19 cellular contexts compared by ENCODE assay signal in the genomic region with DNA sequence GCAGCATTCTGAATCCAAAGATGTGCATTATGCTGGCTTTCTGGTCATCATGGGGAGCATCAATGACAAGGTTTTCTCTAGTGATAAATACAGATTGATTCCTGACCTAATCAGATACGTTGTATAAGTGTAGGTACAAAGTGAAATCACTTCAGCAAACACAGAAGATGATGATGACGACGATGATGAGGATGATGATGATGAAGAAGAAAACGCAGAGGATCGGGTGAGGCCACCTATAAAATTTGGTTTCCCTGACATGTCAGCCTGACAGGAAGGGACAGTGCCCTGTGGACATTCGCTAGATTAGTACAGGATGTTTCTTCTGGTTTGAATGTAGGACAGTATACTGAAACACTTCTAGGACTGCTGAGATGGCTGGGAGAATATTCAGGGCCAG.
"Had no signal": no experiment of that assay in that cellular context is flagged by ENCODE, and none has a peak within 500 bp of the region (broad histone marks: within the 10 kb centered on the region; RNA-seq: fewer than 3 reads in every experiment).

No MANE protein-coding gene starts in this region.

- H2AFZ ChIP-seq: parathyroid adenoma had no signal

- H3K4me3 Mint-ChIP-seq: activated CD4-positive, alpha-beta T cell treated with anti-CD3 and anti-CD28 coated beads for 36 hours; endodermal cell had no signal

- FAIRE-seq: astrocyte, frontal cortex had no signal

- H3K4me1 ChIP-seq: parathyroid adenoma, vagina had no signal

- H3K27me3 ChIP-seq: cardiac muscle cell, dorsolateral prefrontal cortex, heart left ventricle, neutrophil, transverse colon, vagina had no signal

- H3K27ac ChIP-seq: cardiac muscle cell, heart left ventricle, neutrophil, parathyroid adenoma, transverse colon, vagina had no signal

- H3K79me2 ChIP-seq: parathyroid adenoma had no signal

- H3K9me3 ChIP-seq: heart left ventricle, neutrophil, transverse colon, vagina had no signal

- H3K9ac ChIP-seq: parathyroid adenoma had no signal

- H3K9me3 Mint-ChIP-seq: endodermal cell had no signal

- DNase-seq: activated CD4-positive, alpha-beta T cell treated with anti-CD3 and anti-CD28 coated beads for 36 hours; activated effector memory CD4-positive, alpha-beta T cell treated with anti-CD3 and anti-CD28 coated beads, Interleukin-2, amount 50 U/mL, for 16 hours; dorsolateral prefrontal cortex; endodermal cell; heart left ventricle; left colon; midbrain; retina; stimulated activated CD4-positive, alpha-beta T cell treated with anti-CD3 and anti-CD28 coated beads, Interleukin-4, amount 100 ng/mL, for 1 hour; stimulated activated naive CD4-positive, alpha-beta T cell; T-helper 2 cell; transverse colon had no signal

- H3K4me1 Mint-ChIP-seq: endodermal cell had no signal

- H3K4me3 ChIP-seq: cardiac muscle cell, dorsolateral prefrontal cortex, heart left ventricle, lung, transverse colon, vagina had no signal

- H3K27ac Mint-ChIP-seq: activated CD4-positive, alpha-beta T cell treated with anti-CD3 and anti-CD28 coated beads for 36 hours; endodermal cell had no signal

- ATAC-seq: activated CD4-positive, alpha-beta T cell treated with anti-CD3 and anti-CD28 coated beads for 36 hours; heart left ventricle; left colon had no signal

- H3K27me3 Mint-ChIP-seq: activated CD4-positive, alpha-beta T cell treated with anti-CD3 and anti-CD28 coated beads for 36 hours had no signal
